ENCODE assay signal across 8 cellular contexts in genomic region chr3:179450321-179450720, GRCh38. TPM values are rescaled to one million over a fixed set of nuclear protein-coding genes. Genes with fewer than 3 reads are reported as not detected.
A peak's percentile ranks its signal among the peaks of the same experiment; 100 is the strongest.
DNase-seq lines count a peak whose midpoint lies in the region; ATAC-seq and TF ChIP-seq lines count a peak whose summit lies in the region.

No MANE protein-coding gene starts in this region.

- intact Hi-C loops in breast epithelium (cut with DNase I; ENCODE audit: low total_unique reads) = no loop called here

- H3K27me3 ChIP-seq in CD4-positive, CD25-positive, alpha-beta regulatory T cell (ENCODE audit: control insufficient read depth, insufficient read depth, low read length) = peaks cover 44% of the 10 kb centered on the region
- no peaks in the 10 kb centered on the region for H3K27me3 ChIP-seq in breast epithelium

- H3K27ac Mint-ChIP-seq in CD4-positive, CD25-positive, alpha-beta regulatory T cell = peak overlapping the region in 1 of 3 donors; percentile 39
- peak overlapping the region; percentile 87 to 97 (median 94) for H3K27ac Mint-ChIP-seq in naive B cell

- no peak for TF ChIP-seq CTCF in breast epithelium (IDR thresholded peaks at IDR 0.05)

- peaks cover 14 to 25% (median 17%) of the 10 kb centered on the region in 4 donors for H3K4me1 Mint-ChIP-seq in CD4-positive, CD25-positive, alpha-beta regulatory T cell
- H3K4me1 Mint-ChIP-seq in naive B cell = peaks cover 44 to 50% (median 47%) of the 10 kb centered on the region in 3 donors

- peak overlapping the region; percentile 38 for H3K4me3 ChIP-seq in CD4-positive, CD25-positive, alpha-beta regulatory T cell (ENCODE audit: low read depth, low read length)
- peak overlapping the region; percentile 72 to 98 (median 84) for H3K4me3 ChIP-seq in breast epithelium

- no peak for ATAC-seq in CD4-positive, CD25-positive, alpha-beta regulatory T cell (ENCODE audit: low read depth in 2 of 2)
- ATAC-seq in naive B cell (ENCODE audit: low read depth in 2 of 2) (no peak), GM18511 (IDR thresholded peaks at IDR 0.05; ENCODE audit: unreplicated experiment) (no peak), HG02970 (IDR thresholded peaks at IDR 0.05; ENCODE audit: low FRiP score, unreplicated experiment) (no peak), HG02852 (IDR thresholded peaks at IDR 0.05; ENCODE audit: unreplicated experiment) (no peak)

- H3K4me1 ChIP-seq in CD4-positive, CD25-positive, alpha-beta regulatory T cell (ENCODE audit: control insufficient read depth, insufficient read depth, low read length, poor library complexity, severe bottlenecking) = peaks cover 9% of the 10 kb centered on the region
- peaks cover 0 to 5% of the 10 kb centered on the region in 2 donors for H3K4me1 ChIP-seq in breast epithelium

- no peak for DNase-seq in CD4-positive, CD25-positive, alpha-beta regulatory T cell
- DNase-seq in KBM-7 (peak; percentile 39), breast epithelium (ENCODE audit: low spot score in 2 of 2) (no peak), naive B cell (no peak), COR-L47 (lab: John Stamatoyannopoulos, UW) (no peak)

- in situ Hi-C loops in KBM-7 (cut with MboI; ENCODE audit: low pct_unique_long_range_greater_than_20kb, low sequenced_read_pairs) = no loop called here

- H3K9me3 Mint-ChIP-seq in CD4-positive, CD25-positive, alpha-beta regulatory T cell = peaks cover 0 to 2% (median 0%) of the 10 kb centered on the region in 7 donors
- H3K9me3 Mint-ChIP-seq in naive B cell = no peaks in the 10 kb centered on the region

- H3K27ac ChIP-seq in CD4-positive, CD25-positive, alpha-beta regulatory T cell (ENCODE audit: insufficient read depth, low read length, poor library complexity, severe bottlenecking) = no peak overlapping the region
- H3K27ac ChIP-seq in breast epithelium = peak overlapping the region; percentile 92 to 97

- TF ChIP-seq POLR2A in breast epithelium (IDR thresholded peaks at IDR 0.05) = no peak

- H3K9me3 ChIP-seq in CD4-positive, CD25-positive, alpha-beta regulatory T cell (ENCODE audit: control insufficient read depth in 2 of 2, low read length in 2 of 2) = no peaks in the 10 kb centered on the region
- no peaks in the 10 kb centered on the region for H3K9me3 ChIP-seq in breast epithelium

- H3K36me3 ChIP-seq in CD4-positive, CD25-positive, alpha-beta regulatory T cell (ENCODE audit: control insufficient read depth, insufficient read depth, low read length) = no peaks in the 10 kb centered on the region
- no peaks in the 10 kb centered on the region for H3K36me3 ChIP-seq in breast epithelium

- H3K27me3 Mint-ChIP-seq in CD4-positive, CD25-positive, alpha-beta regulatory T cell = peaks cover 74% of the 10 kb centered on the region
- H3K27me3 Mint-ChIP-seq in naive B cell = no peaks in the 10 kb centered on the region

- peak overlapping the region; percentile 76 to 93 (median 87) for H3K4me3 Mint-ChIP-seq in CD4-positive, CD25-positive, alpha-beta regulatory T cell
- peak overlapping the region; percentile 84 to 98 (median 94) for H3K4me3 Mint-ChIP-seq in naive B cell

- H3K36me3 Mint-ChIP-seq in CD4-positive, CD25-positive, alpha-beta regulatory T cell = no peaks in the 10 kb centered on the region
- peaks cover 0 to 10% of the 10 kb centered on the region in 2 donors for H3K36me3 Mint-ChIP-seq in naive B cell

RNA-seq across cellular contexts. Expression of gene GNB4, which starts 0.9 kb away (rescaled TPM):
- total RNA-seq in CD4-positive, CD25-positive, alpha-beta regulatory T cell = 2.1 TPM
- under 1 TPM; 0.10 to 0.89 (median 0.22) TPM for polyA plus RNA-seq in CD4-positive, CD25-positive, alpha-beta regulatory T cell
- 10 to 100 TPM; 23.8 to 38.7 (median 29.6) TPM for total RNA-seq in breast epithelium
- polyA plus RNA-seq in naive B cell (ENCODE audit: low read depth in 6 of 6) = 10 to 100 TPM; 12.9 to 53.9 (median 44.7) TPM
